In genomic region chr5:31824886-31825774, GRCh38 we compare ENCODE assay signal across 8 cellular contexts.
DNase-seq lines count a peak whose midpoint lies in the region; ATAC-seq and TF ChIP-seq lines count a peak whose summit lies in the region.

No MANE protein-coding gene starts in this region.

- H3K79me2 ChIP-seq in MM.1S (ENCODE audit: low read length) = no peaks in the 10 kb centered on the region

- intact Hi-C loops in A673 (cut with micrococcal nuclease; ENCODE audit: unreplicated experiment) = loop anchor here (1.0 kb wide), 2 partner anchors 251 to 268 kb away; no protein-coding TSS in a partner anchor

- peak overlapping the region; percentile 0; the same call in 1 of the 2 replicates for H2AFZ ChIP-seq in MM.1S (ENCODE audit: low read length)

- H4K20me1 ChIP-seq in MM.1S (ENCODE audit: insufficient read depth, low read length) = no peaks in the 10 kb centered on the region

- DNase-seq in A673 (ENCODE audit: low spot score) = peak; percentile 79
- peak; percentile 67 for DNase-seq in MM.1S
- peak; percentile 85 for DNase-seq in SK-MEL-5 (ENCODE audit: low read depth, low spot score)
- DNase-seq in astrocyte of the spinal cord (ENCODE audit: low read depth, low spot score) = peak; percentile 81
- peak; percentile 42 for DNase-seq in iPS DF 19.7 (ENCODE audit: low read depth, low spot score)
- DNase-seq in stimulated activated CD4-positive, alpha-beta T cell treated with anti-CD3 and anti-CD28 coated beads, Interleukin-12 subunit alpha, Interleukin-12 subunit beta, amount 100 ng/mL, for 4 hours = peak; percentile 10
- DNase-seq in activated effector memory CD4-positive, alpha-beta T cell treated with Interleukin-2 at 50 U/mL for 16 hours = no peak

- H3K4me1 ChIP-seq in A673 (ENCODE audit: insufficient read depth, low read length, poor library complexity, severe bottlenecking) (no peaks in the 10 kb centered on the region), MM.1S (ENCODE audit: low read length) (no peaks in the 10 kb centered on the region)

- H3K27ac ChIP-seq in A673 (ENCODE audit: low read depth, low read length, poor library complexity, severe bottlenecking) = no peak overlapping the region
- no peak overlapping the region for H3K27ac ChIP-seq in MM.1S (ENCODE audit: low read length)

- H3K9me3 ChIP-seq in A673 (ENCODE audit: low read depth, low read length, poor library complexity, severe bottlenecking) = peaks cover 9% of the 10 kb centered on the region
- no peaks in the 10 kb centered on the region for H3K9me3 ChIP-seq in MM.1S (replicated peaks; ENCODE audit: insufficient read depth, low read length)

- TF ChIP-seq POLR2A in GM18505 (IDR thresholded peaks at IDR 0.05; ENCODE audit: borderline replicate concordance, extremely low read depth, insufficient read depth, insufficient read length) = no peak

- in situ Hi-C loops in SK-MEL-5 (cut with HindIII; ENCODE audit: low pct_unique_long_range_greater_than_20kb, low sequenced_read_pairs) = no loop called here
- in situ Hi-C loops in astrocyte of the spinal cord (cut with HindIII; ENCODE audit: low sequenced_read_pairs) = no loop called here

- no peaks in the 10 kb centered on the region for H3K36me3 ChIP-seq in A673 (ENCODE audit: insufficient read depth, low read length, poor library complexity, severe bottlenecking)
- H3K36me3 ChIP-seq in MM.1S (replicated peaks; ENCODE audit: insufficient read depth, low read length) = no peaks in the 10 kb centered on the region

- H3K4me3 ChIP-seq in A673 (ENCODE audit: low read depth, low read length, poor library complexity, severe bottlenecking) (no peak overlapping the region), MM.1S (ENCODE audit: low read length) (no peak overlapping the region), astrocyte of the spinal cord (ENCODE audit: low read depth, low read length) (no peak overlapping the region)

- TF ChIP-seq CTCF in A673 (conservative IDR thresholded peaks at IDR 0.05; ENCODE audit: low read depth, low read length) (peak; percentile 83), MM.1S (IDR thresholded peaks at IDR 0.05; ENCODE audit: low read length) (peak; percentile 74), astrocyte of the spinal cord (IDR thresholded peaks at IDR 0.05; ENCODE audit: low read depth, low read length) (peak; percentile 67)

- BruUV-seq in A673 (replicated peaks; lab: Mats Ljungman, UMichigan) = no TSS peak

- H3K9me2 ChIP-seq in MM.1S (replicated peaks; ENCODE audit: insufficient read depth, low read length) = no peaks in the 10 kb centered on the region

- no peak overlapping the region for H3K9ac ChIP-seq in MM.1S (ENCODE audit: low read length)

- ATAC-seq in GM18505 (IDR thresholded peaks at IDR 0.05; ENCODE audit: unreplicated experiment) = peak; percentile 58

- H3F3A ChIP-seq in MM.1S (ENCODE audit: insufficient read depth, low read length) = no peaks in the 10 kb centered on the region

- H3K4me2 ChIP-seq in MM.1S (ENCODE audit: low read depth, low read length) = no peak overlapping the region; the same call in 1 of the 2 replicates

- CTCF ChIA-PET in A673 (lab: Charles Lee) = interaction anchor here (1.6 to 2.7 kb wide), 2 partner anchors 252 to 268 kb away, joined by 16 read pairs; no protein-coding TSS in a partner anchor

- H3K27me3 ChIP-seq in A673 (replicated peaks; ENCODE audit: insufficient read depth, low read depth, low read length, poor library complexity) (no peaks in the 10 kb centered on the region), MM.1S (replicated peaks; ENCODE audit: insufficient read depth, low read length) (no peaks in the 10 kb centered on the region)

- POLR2A ChIA-PET in A673 (lab: Charles Lee; ENCODE audit: low non-redundant PET) = interaction anchor here (0.6 kb wide), 1 partner anchor 9 kb away, joined by 4 read pairs; no protein-coding TSS in a partner anchor
